8 cellular contexts compared by ENCODE assay signal in genomic region chr22:37843746-37844089, GRCh38. TPM values are rescaled to one million over a fixed set of nuclear protein-coding genes. Genes with fewer than 3 reads are reported as not detected.
DNase-seq lines count a peak whose midpoint lies in the region; ATAC-seq and TF ChIP-seq lines count a peak whose summit lies in the region.

No MANE protein-coding gene starts in this region.

- H3K36me3 Mint-ChIP-seq in chondrocyte (ENCODE audit: low read depth) (peaks cover 3% of the 10 kb centered on the region), memory B cell (peaks cover 2% of the 10 kb centered on the region)

- H3K4me1 Mint-ChIP-seq in chondrocyte (ENCODE audit: low read depth) = peaks cover 25% of the 10 kb centered on the region
- H3K4me1 Mint-ChIP-seq in memory B cell = peaks cover 11% of the 10 kb centered on the region

- H3K9me3 Mint-ChIP-seq in chondrocyte (ENCODE audit: low read depth) (peaks cover 3% of the 10 kb centered on the region), memory B cell (no peaks in the 10 kb centered on the region)

- H3K27me3 ChIP-seq in SU-DHL-6 (ENCODE audit: low read length) = no peaks in the 10 kb centered on the region

- peak overlapping the region; percentile 73 for H3K4me3 Mint-ChIP-seq in chondrocyte (ENCODE audit: unreplicated experiment)
- H3K4me3 Mint-ChIP-seq in memory B cell = peak overlapping the region; percentile 85

- no peaks in the 10 kb centered on the region for H3K9me2 ChIP-seq in SU-DHL-6 (replicated peaks; ENCODE audit: insufficient read depth, low read length)

- DNase-seq in chondrocyte (ENCODE audit: low spot score) (no peak), memory B cell (ENCODE audit: low spot score in 2 of 2) (no peak), islet precursor cell (no peak)
- peak; percentile 13 to 44 for DNase-seq in stimulated activated CD8-positive, alpha-beta memory T cell treated with anti-CD3 and anti-CD28 coated beads, Interleukin-7, amount 100 ng/mL, for 48 hours (ENCODE audit: extremely low read depth in 1 of 2, low read depth in 1 of 2)

- H3K4me2 ChIP-seq in SU-DHL-6 (ENCODE audit: low read depth, low read length, poor library complexity, severe bottlenecking) = peak overlapping the region; percentile 86

- no peaks in the 10 kb centered on the region for H4K20me1 ChIP-seq in SU-DHL-6 (ENCODE audit: low read depth, low read length)

- peaks cover 14% of the 10 kb centered on the region for H3F3A ChIP-seq in SU-DHL-6 (ENCODE audit: insufficient read depth)

- peaks cover 22% of the 10 kb centered on the region for H3K79me2 ChIP-seq in SU-DHL-6 (ENCODE audit: insufficient read depth, low read length)

- peak overlapping the region; percentile 39 for H2AFZ ChIP-seq in SU-DHL-6 (ENCODE audit: low read depth, low read length, severe bottlenecking)

- H3K9ac ChIP-seq in SU-DHL-6 (ENCODE audit: low read length) = peak overlapping the region; percentile 70

- TF ChIP-seq CTCF in 22Rv1 (IDR thresholded peaks at IDR 0.05) = no peak
- TF ChIP-seq CTCF in SU-DHL-6 (IDR thresholded peaks at IDR 0.05; ENCODE audit: insufficient read depth, low read length, poor library complexity, severe bottlenecking) = no peak
- TF ChIP-seq CTCF in chondrocyte (IDR thresholded peaks at IDR 0.05) = no peak

- peak overlapping the region; percentile 64 for H3K4me3 ChIP-seq in SU-DHL-6 (ENCODE audit: insufficient read depth, low read length, poor library complexity, severe bottlenecking)

- H3K27me3 Mint-ChIP-seq in chondrocyte (ENCODE audit: low read depth) (no peaks in the 10 kb centered on the region), memory B cell (no peaks in the 10 kb centered on the region)

- H3K36me3 ChIP-seq in SU-DHL-6 (ENCODE audit: low read length) = no peaks in the 10 kb centered on the region

- H3K27ac ChIP-seq in 22Rv1 = peak overlapping the region; percentile 97
- peak overlapping the region; percentile 61 for H3K27ac ChIP-seq in SU-DHL-6 (ENCODE audit: low read depth, low read length)

- peak; percentile 46 for ATAC-seq in GM18867 (IDR thresholded peaks at IDR 0.05; ENCODE audit: unreplicated experiment)
- ATAC-seq in HG03045 (IDR thresholded peaks at IDR 0.05; ENCODE audit: unreplicated experiment) = peak; percentile 45
- peak; percentile 30 for ATAC-seq in memory B cell (ENCODE audit: low read depth)

- peak overlapping the region; percentile 78 for H3K27ac Mint-ChIP-seq in chondrocyte (ENCODE audit: unreplicated experiment)
- H3K27ac Mint-ChIP-seq in memory B cell = peak overlapping the region; percentile 65

- H3K9me3 ChIP-seq in SU-DHL-6 (ENCODE audit: insufficient read depth, low read length) = no peaks in the 10 kb centered on the region

RNA-seq across cellular contexts. Expression of gene ANKRD54, which starts 0.4 kb away (rescaled TPM):
- 17.6 to 17.8 TPM (median 17.7 TPM) in 3 replicates for total RNA-seq in chondrocyte

RNA-seq across cellular contexts. Expression of gene EIF3L, which starts 5.5 kb away (rescaled TPM):
- 312 to 325 TPM (median 323 TPM) in 3 replicates for total RNA-seq in chondrocyte

RNA-seq across cellular contexts. Expression of gene GALR3, which starts 20.5 kb away (rescaled TPM):
- total RNA-seq in chondrocyte = 0.37 to 0.41 TPM in 2 of 3 replicates, not detected in the other

RNA-seq across cellular contexts. Expression of gene GCAT, which starts 36.0 kb away (rescaled TPM):
- total RNA-seq in chondrocyte = 23.1 to 24.8 TPM (median 23.6 TPM) in 3 replicates

Comparison
In these comparisons a context has a peak if more than half of its experiments do, and no peak if none do; other contexts are left out.
1. DNase-seq: peak in stimulated activated CD8-positive, alpha-beta memory T cell treated with anti-CD3 and anti-CD28 coated beads, Interleukin-7, amount 100 ng/mL, for 48 hours (2 of 2); none in chondrocyte (single experiment), memory B cell (0 of 2) and islet precursor cell (single experiment).
2. Peak in every context shown above with its lines, with median percentiles within 50 percentile points of each other: ATAC-seq.